Comparison of ENCODE assay signal across 22 cellular contexts in genomic region chr12:10952645-10953044, GRCh38. TPM values are rescaled to one million over a fixed set of nuclear protein-coding genes. Genes with fewer than 3 reads are reported as not detected.
DNase-seq lines count a peak whose midpoint lies in the region; ATAC-seq lines count a peak whose summit lies in the region.
"Had no signal": no experiment of that assay in that cellular context is flagged by ENCODE, and none has a peak within 500 bp of the region (broad histone marks: within the 10 kb centered on the region; RNA-seq: fewer than 3 reads in every experiment).

No MANE protein-coding gene starts in this region.

- intact Hi-C loops in left cardiac atrium (cut with DNase I) = no loop called here

- peak; percentile 68 to 79 for ATAC-seq in left cardiac atrium
- ATAC-seq: CD8-positive, alpha-beta T cell; PC-3 had no signal

- peak; percentile 61 for DNase-seq in globus pallidus (ENCODE audit: low spot score)
- no peak for DNase-seq in left cardiac atrium
- peak; percentile 35 for DNase-seq in medulla oblongata (ENCODE audit: extremely low spot score)
- DNase-seq in NCI-H748 (lab: John Stamatoyannopoulos, UW; ENCODE audit: unreplicated experiment) = no peak
- no peak for DNase-seq in kidney glomerular epithelial cell (lab: John Stamatoyannopoulos, UW)
- DNase-seq in NCI-H2107 (lab: John Stamatoyannopoulos, UW) = no peak
- no peak for DNase-seq in HUDEP-2 (lab: John Stamatoyannopoulos, UW; ENCODE audit: unreplicated experiment in 76 of 76)
- DNase-seq: Caco-2; CD8-positive, alpha-beta T cell; MM.1S; NCI-H1048; NCI-H1417; NCI-H1694; NCI-H2029 treated with DMSO at 0.1 percent for 48 hours; NCI-H226; NCI-H524; NCI-H774; NK-92 treated with Interleukin-12 subunit alpha and Interleukin-12 subunit beta, amount 100 ng/mL, for 24 hours; PC-3 had no signal

RNA-seq across cellular contexts. Expression of gene TAS2R14, which starts 13.6 kb away (rescaled TPM):
- total RNA-seq in left cardiac atrium = under 1 TPM; 0.88 to 0.94 TPM

RNA-seq across cellular contexts. Expression of gene PRH2, which starts 23.6 kb away (rescaled TPM):
- total RNA-seq in left cardiac atrium = not detected
- total RNA-seq: A673; B cell; CD8-positive, alpha-beta T cell; PC-3; SJSA1 had no signal

RNA-seq across cellular contexts. Expression of gene TAS2R50, which starts 34.1 kb away (rescaled TPM):
- total RNA-seq in left cardiac atrium = under 1 TPM; 0.29 to 0.84 TPM
- total RNA-seq: CD8-positive, alpha-beta T cell had no signal

RNA-seq across cellular contexts. Expression of gene TAS2R13, which starts 43.3 kb away (rescaled TPM):
- under 1 TPM; 0.41 to 0.44 TPM for total RNA-seq in left cardiac atrium

RNA-seq across cellular contexts. Expression of gene TAS2R20, which starts 45.5 kb away (rescaled TPM):
- total RNA-seq in left cardiac atrium = under 1 TPM; 0.27 to 0.94 TPM

Comparison
In these comparisons a context has a peak if more than half of its experiments do, and no peak if none do; other contexts are left out.
1. DNase-seq: peak in globus pallidus (single experiment) and medulla oblongata (single experiment); none in left cardiac atrium (single experiment), NCI-H748 (single experiment), kidney glomerular epithelial cell (single experiment), NCI-H2107 (single experiment) and HUDEP-2 (0 of 76).